ENCODE assay signal across 1 cellular context in genomic region chr15:69853572-69853971, GRCh38.
A peak's percentile ranks its signal among the peaks of the same experiment; 100 is the strongest.
TF ChIP-seq lines count a peak whose summit lies in the region.

No MANE protein-coding gene starts in this region.

TF ChIP-seq in IMR-90, 13 proteins besides CTCF, POLR2A, EP300 and RAD21:
- TF ChIP-seq MAFK (IDR thresholded peaks at IDR 0.05; ENCODE audit: low read depth, low read length) (peak; percentile 65), NFE2L2 (IDR thresholded peaks at IDR 0.05; ENCODE audit: low read depth, low read length) (peak; percentile 90), BHLHE40 (IDR thresholded peaks at IDR 0.05; ENCODE audit: low read depth, low read length) (no peak), ELK1 (IDR thresholded peaks at IDR 0.05; ENCODE audit: borderline replicate concordance, low read depth, low read length) (no peak), RCOR1 (IDR thresholded peaks at IDR 0.05; ENCODE audit: insufficient replicate concordance, low read length) (no peak), FOS (IDR thresholded peaks at IDR 0.05; ENCODE audit: low read depth, low read length) (peak; percentile 82), RFX5 (IDR thresholded peaks at IDR 0.05; ENCODE audit: low read depth, low read length) (no peak), SMC3 (IDR thresholded peaks at IDR 0.05; ENCODE audit: low read depth, low read length) (no peak), MAZ (IDR thresholded peaks at IDR 0.05; ENCODE audit: borderline replicate concordance, low read depth, low read length) (peak; percentile 43), CHD1 (IDR thresholded peaks at IDR 0.05; ENCODE audit: low read depth, low read length) (no peak), CEBPB (IDR thresholded peaks at IDR 0.05; ENCODE audit: low read depth, low read length) (peak; percentile 71), USF2 (IDR thresholded peaks at IDR 0.05; ENCODE audit: low read depth, low read length) (no peak), MXI1 (IDR thresholded peaks at IDR 0.05; ENCODE audit: borderline replicate concordance, low read depth, low read length) (no peak)
TF ChIP-seq in IMR-90: peak in this region for 5.
